ENCODE assay signal across 16 cellular contexts in genomic region chr19:2805261-2805900, GRCh38. TPM values are rescaled to one million over a fixed set of nuclear protein-coding genes. Genes with fewer than 3 reads are reported as not detected.
DNase-seq lines count a peak whose midpoint lies in the region; ATAC-seq and TF ChIP-seq lines count a peak whose summit lies in the region.
"Had no signal": no experiment of that assay in that cellular context is flagged by ENCODE, and none has a peak within 500 bp of the region (broad histone marks: within the 10 kb centered on the region; RNA-seq: fewer than 3 reads in every experiment).

No MANE protein-coding gene starts in this region.

- H3K9me3 ChIP-seq in neural progenitor cell (ENCODE audit: low read depth) (no peaks in the 10 kb centered on the region), mammary epithelial cell (replicated peaks; ENCODE audit: insufficient read depth, low read length) (no peaks in the 10 kb centered on the region)

- no peaks in the 10 kb centered on the region for H3K36me3 ChIP-seq in neural progenitor cell
- H3K36me3 ChIP-seq in mammary epithelial cell (ENCODE audit: insufficient read depth, low read length): peaks cover 20% of the 10 kb centered on the region

- intact Hi-C loops in natural killer cell (cut with micrococcal nuclease): no loop called here
- intact Hi-C loops in mammary epithelial cell (cut with micrococcal nuclease): no loop called here

- H3K36me3 Mint-ChIP-seq in natural killer cell treated with Interleukin-12 subunit alpha and Interleukin-12 subunit beta and Interleukin-15 and Interleukin-18, amount 100 ng/mL, for 72 hours: peaks cover 11% of the 10 kb centered on the region
- H3K36me3 Mint-ChIP-seq in natural killer cell (no peaks in the 10 kb centered on the region), neural progenitor cell (peaks cover 17% of the 10 kb centered on the region)
- peaks cover 64 to 72% of the 10 kb centered on the region in 2 donors for H3K36me3 Mint-ChIP-seq in stimulated activated naive B cell treated with anti-CD40 and anti-IgM and Interleukin-4, amounts not matched to agents 10 μg/mL and 1 μg/mL and 100 μg/mL, for 72 hours

- H2AFZ ChIP-seq in neural progenitor cell (replicated peaks) (no peak overlapping the region), mammary epithelial cell (ENCODE audit: low read depth, low read length) (no peak overlapping the region)
- H2AFZ ChIP-seq: GM23248 had no signal

- H3K4me3 ChIP-seq in neural progenitor cell (no peak overlapping the region), mammary epithelial cell (replicated peaks in 1 of 3; ENCODE audit: insufficient read depth in 1 of 3, low read depth in 2 of 3, low read length in 3 of 3) (no peak overlapping the region)
- H3K4me3 ChIP-seq: GM23248 had no signal

- no peak for ATAC-seq in natural killer cell treated with Interleukin-12 subunit alpha and Interleukin-12 subunit beta and Interleukin-15 and Interleukin-18, amount 100 ng/mL, for 72 hours
- ATAC-seq in natural killer cell (no peak), GM18870 (IDR thresholded peaks at IDR 0.05; ENCODE audit: unreplicated experiment) (no peak)
- no peak for ATAC-seq in stimulated activated naive B cell treated with anti-CD40 and anti-IgM and Interleukin-4, amounts not matched to agents 10 μg/mL and 1 μg/mL and 100 μg/mL, for 72 hours (replicated peaks)

- no peaks in the 10 kb centered on the region for H3K9me3 Mint-ChIP-seq in natural killer cell treated with Interleukin-12 subunit alpha and Interleukin-12 subunit beta and Interleukin-15 and Interleukin-18, amount 100 ng/mL, for 72 hours
- H3K9me3 Mint-ChIP-seq in natural killer cell (no peaks in the 10 kb centered on the region), neural progenitor cell (no peaks in the 10 kb centered on the region)
- no peaks in the 10 kb centered on the region for H3K9me3 Mint-ChIP-seq in stimulated activated naive B cell treated with anti-CD40 and anti-IgM and Interleukin-4, amounts not matched to agents 10 μg/mL and 1 μg/mL and 100 μg/mL, for 72 hours
- H3K9me3 Mint-ChIP-seq: CD4-positive, alpha-beta memory T cell; IgD-negative memory B cell had no signal

- 96% methylated on average over 11 of the region's 28 CpGs for WGBS in mammary epithelial cell (ENCODE audit: low coverage, missing lambda C conversion rate)

- H3K27me3 Mint-ChIP-seq in natural killer cell treated with Interleukin-12 subunit alpha and Interleukin-12 subunit beta and Interleukin-15 and Interleukin-18, amount 100 ng/mL, for 72 hours: no peaks in the 10 kb centered on the region
- H3K27me3 Mint-ChIP-seq in natural killer cell (ENCODE audit: low read depth in 2 of 2): no peaks in the 10 kb centered on the region
- peaks cover 4% of the 10 kb centered on the region for H3K27me3 Mint-ChIP-seq in neural progenitor cell (ENCODE audit: insufficient read depth, low read depth)
- H3K27me3 Mint-ChIP-seq in stimulated activated naive B cell treated with anti-CD40 and anti-IgM and Interleukin-4, amounts not matched to agents 10 μg/mL and 1 μg/mL and 100 μg/mL, for 72 hours: no peaks in the 10 kb centered on the region
- H3K27me3 Mint-ChIP-seq: CD4-positive, alpha-beta memory T cell; IgD-negative memory B cell had no signal

- CTCF ChIA-PET in mammary epithelial cell (lab: Charles Lee; ENCODE audit: low non-redundant PET): no interaction called here

- H3K79me2 ChIP-seq in neural progenitor cell (ENCODE audit: low read depth): no peaks in the 10 kb centered on the region
- H3K79me2 ChIP-seq in mammary epithelial cell (ENCODE audit: insufficient read depth, low read length): no peaks in the 10 kb centered on the region

- H3F3A ChIP-seq in neural progenitor cell (ENCODE audit: low read depth): no peaks in the 10 kb centered on the region

- peak; percentile 38 for DNase-seq in natural killer cell treated with Interleukin-12 subunit alpha and Interleukin-12 subunit beta and Interleukin-15 and Interleukin-18, amount 100 ng/mL, for 72 hours (ENCODE audit: low spot score)
- DNase-seq in natural killer cell: no peak
- DNase-seq in GM19238 (ENCODE audit: insufficient read length, low spot score): peak; percentile 0
- DNase-seq in neural progenitor cell (ENCODE audit: low spot score): no peak
- no peak for DNase-seq in stimulated activated naive B cell treated with anti-CD40 and anti-IgM and Interleukin-4, amounts not matched to agents 10 μg/mL and 1 μg/mL and 100 μg/mL, for 72 hours
- DNase-seq in Kasumi-1 (lab: John Stamatoyannopoulos, UW): no peak
- no peak for DNase-seq in mammary epithelial cell
- DNase-seq: ACHN, DMS153, DMS79 treated with DMSO at 0.1 percent for 48 hours, EL, GM23248 had no signal

- TF ChIP-seq CTCF in natural killer cell (IDR thresholded peaks at IDR 0.05) (no peak), neural progenitor cell (IDR thresholded peaks at IDR 0.05) (no peak), mammary epithelial cell (conservative IDR thresholded peaks at IDR 0.05 in 1 of 2, IDR thresholded peaks at IDR 0.05 in 1 of 2; ENCODE audit: extremely low read depth in 1 of 2, insufficient read depth in 1 of 2, low read depth in 1 of 2, low read length in 2 of 2) (no peak)

- in situ Hi-C loops in mammary epithelial cell (cut with MboI; ENCODE audit: low sequenced_read_pairs in 2 of 2): no loop called here

- H3K27ac ChIP-seq in neural progenitor cell (no peak overlapping the region), mammary epithelial cell (ENCODE audit: insufficient read depth, low read depth, low read length) (no peak overlapping the region)
- H3K27ac ChIP-seq: C4-2B, GM23248 had no signal

- H3K9ac ChIP-seq in neural progenitor cell (no peak overlapping the region), mammary epithelial cell (ENCODE audit: insufficient read depth, low read length) (no peak overlapping the region)
- H3K9ac ChIP-seq: GM23248 had no signal

- H3K4me1 Mint-ChIP-seq in natural killer cell treated with Interleukin-12 subunit alpha and Interleukin-12 subunit beta and Interleukin-15 and Interleukin-18, amount 100 ng/mL, for 72 hours (ENCODE audit: low read depth in 2 of 2): peaks cover 6 to 18% of the 10 kb centered on the region in 2 donors
- peaks cover 7 to 11% of the 10 kb centered on the region in 2 donors for H3K4me1 Mint-ChIP-seq in natural killer cell
- H3K4me1 Mint-ChIP-seq in neural progenitor cell: no peaks in the 10 kb centered on the region
- peaks cover 9 to 10% of the 10 kb centered on the region in 2 donors for H3K4me1 Mint-ChIP-seq in stimulated activated naive B cell treated with anti-CD40 and anti-IgM and Interleukin-4, amounts not matched to agents 10 μg/mL and 1 μg/mL and 100 μg/mL, for 72 hours

- no peak overlapping the region for H3K4me3 Mint-ChIP-seq in natural killer cell treated with Interleukin-12 subunit alpha and Interleukin-12 subunit beta and Interleukin-15 and Interleukin-18, amount 100 ng/mL, for 72 hours
- H3K4me3 Mint-ChIP-seq in natural killer cell (no peak overlapping the region), neural progenitor cell (peak overlapping the region; percentile 55)
- H3K4me3 Mint-ChIP-seq in stimulated activated naive B cell treated with anti-CD40 and anti-IgM and Interleukin-4, amounts not matched to agents 10 μg/mL and 1 μg/mL and 100 μg/mL, for 72 hours: no peak overlapping the region
- H3K4me3 Mint-ChIP-seq: CD4-positive, alpha-beta memory T cell had no signal

- dilution Hi-C loops in mammary epithelial cell (cut with HindIII; ENCODE audit: low sequenced_read_pairs): no loop called here

- H3K4me1 ChIP-seq in neural progenitor cell (no peaks in the 10 kb centered on the region), mammary epithelial cell (ENCODE audit: insufficient read depth, low read length) (no peaks in the 10 kb centered on the region)

- no peak overlapping the region for H3K27ac Mint-ChIP-seq in natural killer cell treated with Interleukin-12 subunit alpha and Interleukin-12 subunit beta and Interleukin-15 and Interleukin-18, amount 100 ng/mL, for 72 hours
- H3K27ac Mint-ChIP-seq in natural killer cell (no peak overlapping the region), neural progenitor cell (no peak overlapping the region)
- H3K27ac Mint-ChIP-seq in stimulated activated naive B cell treated with anti-CD40 and anti-IgM and Interleukin-4, amounts not matched to agents 10 μg/mL and 1 μg/mL and 100 μg/mL, for 72 hours: peak overlapping the region; percentile 62
- H3K27ac Mint-ChIP-seq: CD4-positive, alpha-beta memory T cell; IgD-negative memory B cell had no signal

- H4K20me1 ChIP-seq in neural progenitor cell (ENCODE audit: low read depth): peaks cover 12% of the 10 kb centered on the region
- no peaks in the 10 kb centered on the region for H4K20me1 ChIP-seq in mammary epithelial cell (ENCODE audit: insufficient read depth, low read length)

- H3K27me3 ChIP-seq in neural progenitor cell: no peaks in the 10 kb centered on the region
- H3K27me3 ChIP-seq in mammary epithelial cell (ENCODE audit: insufficient read depth, low read length): no peaks in the 10 kb centered on the region

- no TSS peak for BruUV-seq in mammary epithelial cell (replicated peaks; lab: Mats Ljungman, UMichigan)

- H3K4me2 ChIP-seq in neural progenitor cell (no peak overlapping the region), mammary epithelial cell (ENCODE audit: insufficient read depth, low read depth, low read length) (no peak overlapping the region)

RNA-seq across cellular contexts. Expression of gene ZNF554, which starts 14.3 kb away (rescaled TPM):
- total RNA-seq in natural killer cell treated with Interleukin-12 subunit alpha and Interleukin-12 subunit beta and Interleukin-15 and Interleukin-18, amount 100 ng/mL, for 72 hours: 1 to 10 TPM in 1 of 2 donors, under 1 TPM in 1; 0.89 to 2.9 TPM
- total RNA-seq in natural killer cell (1 to 10 TPM; 3.4 to 5.6 (median 3.7) TPM), neural progenitor cell (ENCODE audit: low replicate concordance) (10.1 and 11.0 TPM in 2 replicates), mammary epithelial cell (1 to 10 TPM; 4.0 to 5.8 TPM)
- polyA plus RNA-seq in mammary epithelial cell: 1.8 TPM
- polyA minus RNA-seq in mammary epithelial cell: 2.5 TPM

RNA-seq across cellular contexts. Expression of gene THOP1, which starts 20.1 kb away (rescaled TPM):
- total RNA-seq in natural killer cell treated with Interleukin-12 subunit alpha and Interleukin-12 subunit beta and Interleukin-15 and Interleukin-18, amount 100 ng/mL, for 72 hours: 100 to 1,000 TPM; 105 to 224 TPM
- total RNA-seq in natural killer cell (10 to 100 TPM; 31.6 to 44.0 (median 33.4) TPM), neural progenitor cell (ENCODE audit: low replicate concordance) (105 and 222 TPM in 2 replicates), mammary epithelial cell (10 to 100 TPM; 63.7 to 100.0 TPM)
- polyA plus RNA-seq in mammary epithelial cell: 94.8 TPM
- polyA minus RNA-seq in mammary epithelial cell: 130 TPM

RNA-seq across cellular contexts. Expression of gene SGTA, which starts 22.3 kb away (rescaled TPM):
- total RNA-seq in natural killer cell treated with Interleukin-12 subunit alpha and Interleukin-12 subunit beta and Interleukin-15 and Interleukin-18, amount 100 ng/mL, for 72 hours: 100 to 1,000 TPM in 1 of 2 donors, 10 to 100 TPM in 1; 61.1 to 107 TPM
- 10 to 100 TPM; 35.2 to 38.1 (median 36.2) TPM for total RNA-seq in natural killer cell
- 30.9 and 75.4 TPM in 2 replicates for total RNA-seq in neural progenitor cell (ENCODE audit: low replicate concordance)
- total RNA-seq in mammary epithelial cell: 10 to 100 TPM; 52.5 to 71.3 TPM
- polyA plus RNA-seq in mammary epithelial cell: 101 TPM
- polyA minus RNA-seq in mammary epithelial cell: 132 TPM

RNA-seq across cellular contexts. Expression of gene ZNF555, which starts 35.9 kb away (rescaled TPM):
- total RNA-seq in natural killer cell treated with Interleukin-12 subunit alpha and Interleukin-12 subunit beta and Interleukin-15 and Interleukin-18, amount 100 ng/mL, for 72 hours: 1 to 10 TPM; 2.6 to 3.0 TPM
- total RNA-seq in natural killer cell (1 to 10 TPM; 2.0 to 4.6 (median 2.9) TPM), neural progenitor cell (ENCODE audit: low replicate concordance) (14.6 and 18.8 TPM in 2 replicates), mammary epithelial cell (1 to 10 TPM; 4.6 to 7.2 TPM)
- 2.1 TPM for polyA plus RNA-seq in mammary epithelial cell
- polyA minus RNA-seq in mammary epithelial cell: 4.7 TPM

Comparison
In these comparisons a context has a peak if more than half of its experiments do, and no peak if none do; other contexts are left out.
1. DNase-seq: peak in natural killer cell treated with Interleukin-12 subunit alpha and Interleukin-12 subunit beta and Interleukin-15 and Interleukin-18, amount 100 ng/mL, for 72 hours (single experiment) and GM19238 (single experiment); none in natural killer cell (single experiment), neural progenitor cell (single experiment), stimulated activated naive B cell treated with anti-CD40 and anti-IgM and Interleukin-4, amounts not matched to agents 10 μg/mL and 1 μg/mL and 100 μg/mL, for 72 hours (single experiment), Kasumi-1 (0 of 2) and mammary epithelial cell (single experiment).